9 cellular contexts compared by ENCODE assay signal in genomic region chr10:22475857-22476600, GRCh38.
DNase-seq lines count a peak whose midpoint lies in the region; ATAC-seq and TF ChIP-seq lines count a peak whose summit lies in the region.
"Had no signal": no experiment of that assay in that cellular context is flagged by ENCODE, and none has a peak within 500 bp of the region (broad histone marks: within the 10 kb centered on the region; RNA-seq: fewer than 3 reads in every experiment).

No MANE protein-coding gene starts in this region.

- no peak for ATAC-seq in CD8-positive, alpha-beta T cell
- no peak for ATAC-seq in central memory CD8-positive, alpha-beta T cell (replicated peaks; ENCODE audit: extremely low read depth, poor library complexity, severe bottlenecking)
- ATAC-seq in esophagus mucosa = no peak
- no peak for ATAC-seq in HG03439 (IDR thresholded peaks at IDR 0.05; ENCODE audit: unreplicated experiment)

- CTCF ChIA-PET in CD8-positive, alpha-beta T cell (lab: Charles Lee) = interaction anchor here (0.7 to 1.3 kb wide), 2 partner anchors 15 to 473 kb away, joined by 3 read pairs; partner anchors contain the start of gene DNAJC1

- H3K27ac ChIP-seq in CD8-positive, alpha-beta T cell (ENCODE audit: low read depth, low read length) = no peak overlapping the region
- no peak overlapping the region for H3K27ac ChIP-seq in stomach smooth muscle (ENCODE audit: low read length)
- H3K27ac ChIP-seq: epithelial cell of prostate had no signal

- peaks cover 13% of the 10 kb centered on the region for H3K4me1 Mint-ChIP-seq in CD8-positive, alpha-beta T cell (ENCODE audit: low read depth)
- peaks cover 7% of the 10 kb centered on the region for H3K4me1 Mint-ChIP-seq in central memory CD8-positive, alpha-beta T cell

- no peak for TF ChIP-seq CTCF in CD8-positive, alpha-beta T cell (IDR thresholded peaks at IDR 0.05)

- peaks cover 18% of the 10 kb centered on the region for H3K4me1 ChIP-seq in CD8-positive, alpha-beta T cell (ENCODE audit: insufficient read depth, low read length)
- peaks cover 12% of the 10 kb centered on the region for H3K4me1 ChIP-seq in stomach smooth muscle (ENCODE audit: control insufficient read depth, insufficient read depth, low read length)

- H3K27me3 Mint-ChIP-seq in CD8-positive, alpha-beta T cell (ENCODE audit: low read depth) = peaks cover 63% of the 10 kb centered on the region
- peaks cover 60% of the 10 kb centered on the region for H3K27me3 Mint-ChIP-seq in central memory CD8-positive, alpha-beta T cell

- H3K4me3 Mint-ChIP-seq in CD8-positive, alpha-beta T cell = peak overlapping the region; percentile 84
- peak overlapping the region; percentile 80 for H3K4me3 Mint-ChIP-seq in central memory CD8-positive, alpha-beta T cell

- POLR2A ChIA-PET in CD8-positive, alpha-beta T cell (lab: Charles Lee) = no interaction called here

- no peaks in the 10 kb centered on the region for H3K9me3 Mint-ChIP-seq in CD8-positive, alpha-beta T cell
- H3K9me3 Mint-ChIP-seq in central memory CD8-positive, alpha-beta T cell = no peaks in the 10 kb centered on the region

- H3K9me3 ChIP-seq in CD8-positive, alpha-beta T cell (ENCODE audit: low read length) = no peaks in the 10 kb centered on the region
- H3K9me3 ChIP-seq in MG63 = no peaks in the 10 kb centered on the region
- no peaks in the 10 kb centered on the region for H3K9me3 ChIP-seq in stomach smooth muscle (ENCODE audit: control insufficient read depth in 2 of 2, low read length in 2 of 2)

- peak in 1 of 7 experiments; percentile 9 for DNase-seq in CD8-positive, alpha-beta T cell
- DNase-seq in MG63 = peak; percentile 27
- DNase-seq in central memory CD8-positive, alpha-beta T cell (ENCODE audit: low spot score in 2 of 2) = no peak
- DNase-seq in midbrain (lab: John Stamatoyannopoulos, UW) = peak; percentile 48
- DNase-seq in effector CD8-positive, alpha-beta T cell (lab: John Stamatoyannopoulos, UW) = no peak

- intact Hi-C loops in CD8-positive, alpha-beta T cell (cut with DNase I, micrococcal nuclease) = no loop called here

- peaks cover 43% of the 10 kb centered on the region for H3K27me3 ChIP-seq in CD8-positive, alpha-beta T cell (ENCODE audit: insufficient read depth, low read length)
- no peaks in the 10 kb centered on the region for H3K27me3 ChIP-seq in MG63
- H3K27me3 ChIP-seq in stomach smooth muscle (ENCODE audit: control insufficient read depth in 1 of 2, insufficient read depth in 2 of 2, low read length in 2 of 2) = peaks cover 19 to 43% of the 10 kb centered on the region in 2 donors

- no peak overlapping the region for H3K27ac Mint-ChIP-seq in CD8-positive, alpha-beta T cell
- no peak overlapping the region for H3K27ac Mint-ChIP-seq in central memory CD8-positive, alpha-beta T cell (ENCODE audit: low read depth)

- H3K4me3 ChIP-seq in CD8-positive, alpha-beta T cell (ENCODE audit: low read depth, low read length) = peak overlapping the region; percentile 33
- H3K4me3 ChIP-seq in MG63 (peak overlapping the region; percentile 39), stomach smooth muscle (ENCODE audit: low read length in 2 of 2) (peak overlapping the region; percentile 12 to 69)

- H3K9ac ChIP-seq in stomach smooth muscle (ENCODE audit: low read length in 2 of 2) = no peak overlapping the region

- H3K36me3 ChIP-seq in CD8-positive, alpha-beta T cell (ENCODE audit: insufficient read depth, low read length) = no peaks in the 10 kb centered on the region
- H3K36me3 ChIP-seq in MG63 (no peaks in the 10 kb centered on the region), stomach smooth muscle (ENCODE audit: control insufficient read depth in 2 of 2, insufficient read depth in 2 of 2, low read length in 2 of 2) (no peaks in the 10 kb centered on the region)

- H3K36me3 Mint-ChIP-seq in CD8-positive, alpha-beta T cell = no peaks in the 10 kb centered on the region
- peaks cover 5% of the 10 kb centered on the region for H3K36me3 Mint-ChIP-seq in central memory CD8-positive, alpha-beta T cell (ENCODE audit: insufficient read depth)

Comparison
In these comparisons a context has a peak if more than half of its experiments do, and no peak if none do; other contexts are left out.
1. DNase-seq: peak in MG63 (single experiment) and midbrain (single experiment); none in central memory CD8-positive, alpha-beta T cell (0 of 2) and effector CD8-positive, alpha-beta T cell (single experiment).
2. Peak in every context shown above with its lines, with median percentiles within 50 percentile points of each other: H3K4me3 ChIP-seq.